ENCODE assay signal across 1 cellular context in genomic region chr16:87945351-87946042, GRCh38.
A peak's percentile ranks its signal among the peaks of the same experiment; 100 is the strongest.
TF ChIP-seq lines count a peak whose summit lies in the region.

No MANE protein-coding gene starts in this region.

TF ChIP-seq in GM12878, 131 proteins besides CTCF, POLR2A, EP300 and RAD21 (continues in another document):
- TF ChIP-seq MEF2A (IDR thresholded peaks at IDR 0.05; ENCODE audit: insufficient read depth, low read depth, low read length) (no peak), HDAC6 (IDR thresholded peaks at IDR 0.05; ENCODE audit: unreplicated experiment) (no peak), CBFB (IDR thresholded peaks at IDR 0.05; ENCODE audit: low read depth) (no peak), ZNF687 (IDR thresholded peaks at IDR 0.05) (peak; percentile 25; the same call in 1 of the 2 replicates), ZBTB33 (IDR thresholded peaks at IDR 0.05) (no peak), NR2F1 (conservative IDR thresholded peaks at IDR 0.05) (no peak), ZNF592 (IDR thresholded peaks at IDR 0.05) (no peak), CREB1 (IDR thresholded peaks at IDR 0.05; ENCODE audit: low read depth) (peak; percentile 49; the same call in 1 of the 2 replicates), HDGF (IDR thresholded peaks at IDR 0.05) (no peak), MEF2B (IDR thresholded peaks at IDR 0.05; ENCODE audit: partially characterized antibody, poor library complexity, severe bottlenecking) (no peak), SIX5 (IDR thresholded peaks at IDR 0.05; ENCODE audit: low read depth, low read length, severe bottlenecking) (no peak), LARP7 (IDR thresholded peaks at IDR 0.05) (no peak), NFYA (IDR thresholded peaks at IDR 0.05; ENCODE audit: borderline replicate concordance, low read depth, low read length) (no peak), STAT1 (conservative IDR thresholded peaks at IDR 0.05) (no peak), E4F1 (IDR thresholded peaks at IDR 0.05; ENCODE audit: borderline replicate concordance, partially characterized antibody) (no peak), MLLT1 (IDR thresholded peaks at IDR 0.05) (no peak), SMARCA5 (IDR thresholded peaks at IDR 0.05) (no peak), RAD51 (IDR thresholded peaks at IDR 0.05) (peak; percentile 29; the same call in 1 of the 2 replicates), ATF2 (IDR thresholded peaks at IDR 0.05; ENCODE audit: low read length) (no peak), CEBPZ (IDR thresholded peaks at IDR 0.05; ENCODE audit: low read depth, low read length) (no peak), ATF7 (IDR thresholded peaks at IDR 0.05; ENCODE audit: low read depth) (peak; percentile 46; the same call in 1 of the 2 replicates), ZNF217 (IDR thresholded peaks at IDR 0.05) (no peak), DPF2 (IDR thresholded peaks at IDR 0.05) (no peak), ZBTB11 (CRISPR knock-in tag; IDR thresholded peaks at IDR 0.05) (no peak), ZNF384 (IDR thresholded peaks at IDR 0.05; ENCODE audit: borderline replicate concordance, low read depth, low read length) (no peak), ZBED1 (IDR thresholded peaks at IDR 0.05; ENCODE audit: borderline replicate concordance) (no peak), SPI1 (IDR thresholded peaks at IDR 0.05; ENCODE audit: borderline replicate concordance, insufficient read depth, low read depth, low read length) (no peak)
